ENCODE assay signal across 1 cellular context in genomic region chr4:43296946-43297528, GRCh38.
TF ChIP-seq lines count a peak whose summit lies in the region.

No MANE protein-coding gene starts in this region.

TF ChIP-seq in K562, 482 proteins besides CTCF, POLR2A, EP300 and RAD21:
- TF ChIP-seq ZNF140 (CRISPR knock-in tag; IDR thresholded peaks at IDR 0.05) (no peak), HOXB6 (CRISPR knock-in tag; IDR thresholded peaks at IDR 0.05; ENCODE audit: borderline replicate concordance) (no peak), KLF16 (IDR thresholded peaks at IDR 0.05) (no peak), CEBPG (CRISPR knock-in tag; IDR thresholded peaks at IDR 0.05) (no peak), CEBPG (tag; conservative IDR thresholded peaks at IDR 0.05 in 1 of 2, IDR thresholded peaks at IDR 0.05 in 1 of 2) (peak in 1 of 2 experiments; percentile 42; a peak in 1 of 4 replicates), CBX8 (IDR thresholded peaks at IDR 0.05; ENCODE audit: borderline replicate concordance, extremely low read depth, low read depth, low read length, poor library complexity, severe bottlenecking) (no peak), POLR2AphosphoS2 (IDR thresholded peaks at IDR 0.05; ENCODE audit: low read length) (no peak), WHSC1 (IDR thresholded peaks at IDR 0.05; ENCODE audit: low read length) (no peak), ZBTB17 (CRISPR knock-in tag; IDR thresholded peaks at IDR 0.05) (no peak), MAZ (CRISPR knock-in tag; conservative IDR thresholded peaks at IDR 0.05 in 1 of 2, IDR thresholded peaks at IDR 0.05 in 1 of 2) (no peak), ZBTB9 (CRISPR knock-in tag; IDR thresholded peaks at IDR 0.05) (no peak), KAT8 (IDR thresholded peaks at IDR 0.05; ENCODE audit: low read depth) (no peak), HIVEP1 (CRISPR knock-in tag; IDR thresholded peaks at IDR 0.05) (no peak), LEF1 (IDR thresholded peaks at IDR 0.05) (no peak), KAT2B (IDR thresholded peaks at IDR 0.05; ENCODE audit: low read depth, low read length) (no peak), ATF3 (IDR thresholded peaks at IDR 0.05) (0 out of 2 replicates have a peak, but pooled peaks have one; percentile 8), ATF3 (CRISPR knock-in tag; conservative IDR thresholded peaks at IDR 0.05) (no peak), ETS2 (tag; IDR thresholded peaks at IDR 0.05; ENCODE audit: borderline replicate concordance, poor library complexity, severe bottlenecking) (no peak)
